5 cellular contexts compared by ENCODE assay signal in the genomic region with DNA sequence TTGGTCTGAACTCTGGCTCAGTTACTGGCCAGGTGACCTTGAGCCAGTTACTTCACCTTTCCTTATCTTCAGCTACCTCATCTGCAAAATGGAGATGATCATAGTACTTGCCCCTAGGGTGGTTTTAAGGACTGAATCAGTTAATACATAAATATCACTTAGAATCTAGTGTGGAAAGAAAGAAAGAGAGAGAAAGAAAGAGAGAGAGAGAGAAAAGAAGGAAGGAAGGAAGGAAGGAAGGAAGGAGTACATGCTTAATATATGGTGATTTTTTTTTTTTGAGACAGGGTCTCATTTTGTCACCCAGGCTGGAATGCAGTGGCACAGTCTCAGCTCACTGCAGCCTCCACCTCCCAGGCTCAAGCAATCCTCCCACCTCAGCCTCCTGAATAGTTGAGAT. TPM values are rescaled to one million over a fixed set of nuclear protein-coding genes. Genes with fewer than 3 reads are reported as not detected.
"Had no signal": no experiment of that assay in that cellular context is flagged by ENCODE, and none has a peak within 500 bp of the region (broad histone marks: within the 10 kb centered on the region; RNA-seq: fewer than 3 reads in every experiment).

No MANE protein-coding gene starts in this region.

RNA-seq across cellular contexts. Expression of gene HHIPL1, which starts 16.3 kb away (rescaled TPM):
- total RNA-seq: activated CD4-positive, alpha-beta T cell treated with anti-CD3 and anti-CD28 coated beads, Interleukin-2, amount 10 ng/mL, durations not matched to agents 24 days and 14 days; activated CD8-positive, alpha-beta memory T cell treated with anti-CD3 and anti-CD28 coated beads for 36 hours; activated CD8-positive, alpha-beta T cell treated with anti-CD3 and anti-CD28 coated beads, Interleukin-2, amount 10 ng/mL, durations not matched to agents 7 days and 5 days; activated T-helper 1 cell treated with anti-CD3 and anti-CD28 coated beads, Interleukin-12 subunit alpha, Interleukin-12 subunit beta, Interleukin-2, Interleukin-4 antibody, amounts not matched to agents 30 ng/mL and 10 ng/mL and 1 ng/mL, durations not matched to agents 14 hours and 24 hours and 36 hours; activated T-helper 2 cell treated with anti-CD3 and anti-CD28 coated beads, Interferon-gamma antibody, Interleukin-2, Interleukin-4, amounts not matched to agents 10 μg/mL and 5 μg/mL and 100 μg/mL, durations not matched to agents 14 hours and 24 hours and 36 hours had no signal

RNA-seq across cellular contexts. Expression of gene CYP46A1, which starts 22.9 kb away (rescaled TPM):
- total RNA-seq: activated CD8-positive, alpha-beta T cell treated with anti-CD3 and anti-CD28 coated beads, Interleukin-2, amount 10 ng/mL, durations not matched to agents 7 days and 5 days; activated T-helper 1 cell treated with anti-CD3 and anti-CD28 coated beads, Interleukin-12 subunit alpha, Interleukin-12 subunit beta, Interleukin-2, Interleukin-4 antibody, amounts not matched to agents 30 ng/mL and 10 ng/mL and 1 ng/mL, durations not matched to agents 14 hours and 24 hours and 36 hours; activated T-helper 2 cell treated with anti-CD3 and anti-CD28 coated beads, Interferon-gamma antibody, Interleukin-2, Interleukin-4, amounts not matched to agents 10 μg/mL and 5 μg/mL and 100 μg/mL, durations not matched to agents 14 hours and 24 hours and 36 hours had no signal
